8 cellular contexts compared by ENCODE assay signal in the genomic region with DNA sequence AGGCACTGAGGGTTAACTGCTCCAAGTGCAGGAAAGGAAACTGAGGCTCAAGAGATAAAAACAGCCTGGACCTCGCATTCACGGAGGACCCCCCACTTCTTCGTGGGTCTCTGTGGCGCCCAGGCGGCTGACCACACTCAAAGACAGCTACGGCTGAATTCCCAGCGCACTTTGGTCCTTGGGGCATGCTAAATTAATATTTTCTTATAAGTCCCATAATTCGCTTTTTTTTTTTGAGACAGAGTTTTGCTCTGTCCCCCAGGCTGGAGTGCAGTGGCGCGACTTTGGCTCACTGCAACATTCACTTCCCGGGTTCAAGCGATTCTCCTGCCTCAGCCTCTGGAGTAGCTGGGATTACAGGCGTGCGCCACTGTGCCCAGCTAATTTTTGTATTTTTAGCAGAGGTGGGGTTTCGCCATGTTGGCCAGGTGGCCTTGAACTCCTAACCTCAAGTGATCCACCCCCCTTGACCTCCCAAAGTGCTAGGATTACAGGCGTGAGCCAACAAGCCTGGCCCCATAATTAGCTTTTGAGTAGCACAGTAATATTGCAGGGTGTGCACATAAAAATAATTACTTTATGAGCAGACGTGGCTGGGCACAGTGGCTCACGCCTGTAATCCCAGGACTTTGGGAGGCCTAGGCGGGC. TPM values are rescaled to one million over a fixed set of nuclear protein-coding genes. Genes with fewer than 3 reads are reported as not detected.
DNase-seq lines count a peak whose midpoint lies in the region; ATAC-seq and TF ChIP-seq lines count a peak whose summit lies in the region.
"Not testable (repeated sequence)": the region's sequence is repeated elsewhere in the genome, so short reads cannot be mapped to it uniquely, and the experiment has no call there.

No MANE protein-coding gene starts in this region.

- intact Hi-C loops in IMR-90 (cut with micrococcal nuclease): not testable (repeated sequence)

- peak overlapping the region; percentile 86 for H3K9ac ChIP-seq in IMR-90 (ENCODE audit: low read depth, low read length)
- H3K9ac ChIP-seq in subcutaneous abdominal adipose tissue (ENCODE audit: low read length in 5 of 5): peak overlapping the region in 4 of 5 donors; percentile 33 to 62 (median 48)

- TF ChIP-seq RAD21 in IMR-90 (IDR thresholded peaks at IDR 0.05; ENCODE audit: low read length): not testable (repeated sequence)

- peak overlapping the region; percentile 72; the same call in 1 of the 3 replicates for H2BK15ac ChIP-seq in IMR-90 (ENCODE audit: low read depth, low read length)

- H2AFZ ChIP-seq in IMR-90 (replicated peaks; ENCODE audit: low read length, poor library complexity): peak overlapping the region; percentile 99
- not testable (repeated sequence) for H2AFZ ChIP-seq in neuron (ENCODE audit: low read depth, low read length)

- peak overlapping the region; percentile 96 for H3K4me2 ChIP-seq in IMR-90 (ENCODE audit: low read depth, low read length)

- peak overlapping the region; percentile 97 to 100 for H4K8ac ChIP-seq in IMR-90 (ENCODE audit: low read depth in 2 of 2, low read length in 2 of 2)

- peaks cover 27 to 44% of the 10 kb centered on the region in 2 donors for H3K36me3 Mint-ChIP-seq in activated naive CD4-positive, alpha-beta T cell treated with anti-CD3 and anti-CD28 coated beads, Interleukin-2, amount 50 U/mL, for 72 hours
- H3K36me3 Mint-ChIP-seq in immature natural killer cell: peaks cover 4 to 28% (median 4%) of the 10 kb centered on the region in 3 donors

- H2AK5ac ChIP-seq in IMR-90 (ENCODE audit: low read depth, low read length): peak overlapping the region; percentile 95

- peak overlapping the region; percentile 94 for H2BK5ac ChIP-seq in IMR-90 (ENCODE audit: low read depth, low read length, poor library complexity, severe bottlenecking)

- peak overlapping the region; percentile 97 for H2AK9ac ChIP-seq in IMR-90 (replicated peaks; ENCODE audit: low read depth, low read length, poor library complexity)

- DNase-seq in IMR-90; RWPE1 (ENCODE audit: low spot score); activated naive CD4-positive, alpha-beta T cell treated with anti-CD3 and anti-CD28 coated beads, Interleukin-2, amount 50 U/mL, for 72 hours (ENCODE audit: low spot score in 2 of 2); effector memory CD4-positive, alpha-beta T cell; immature natural killer cell: not testable (repeated sequence)

- H3K4me1 Mint-ChIP-seq in immature natural killer cell: peaks cover 48 to 74% of the 10 kb centered on the region in 2 donors

- peak overlapping the region; percentile 97 for H3K4ac ChIP-seq in IMR-90 (ENCODE audit: low read depth, low read length)

- not testable (repeated sequence) for H3K9me1 ChIP-seq in IMR-90 (ENCODE audit: insufficient read depth, low read length)

- H3K27me3 ChIP-seq in IMR-90 (ENCODE audit: control insufficient read depth, insufficient read depth, low read length); effector memory CD4-positive, alpha-beta T cell (replicated peaks; ENCODE audit: control insufficient read depth, insufficient read depth, low read length, poor library complexity, severe bottlenecking); neuron (ENCODE audit: insufficient read depth, low read length): not testable (repeated sequence)
- H3K27me3 ChIP-seq in subcutaneous abdominal adipose tissue (ENCODE audit: control insufficient read depth in 5 of 5, insufficient read depth in 4 of 5, low read length in 5 of 5): peaks cover 1 to 14% (median 5%) of the 10 kb centered on the region in 5 donors

- peak overlapping the region; percentile 92 for H4K91ac ChIP-seq in IMR-90 (ENCODE audit: insufficient read depth, low read depth, low read length)

- peak overlapping the region; percentile 100 for H4K5ac ChIP-seq in IMR-90 (ENCODE audit: low read depth, low read length)

- CTCF ChIA-PET in IMR-90 (lab: Yijun Ruan, JAX): interaction anchor here (0.9 to 1.5 kb wide), 4 partner anchors 10 to 67 kb away, joined by 3 to 7 read pairs (median 6); partner anchors contain the start of genes RAD9A and TMEM134
- CTCF ChIA-PET in RWPE1 (lab: Yijun Ruan, JAX): interaction anchor here (0.6 to 2.0 kb wide), 10 partner anchors 11 to 1155 kb away, joined by 3 to 12 read pairs (median 4); partner anchors contain the start of genes RAD9A and RPS6KB2

- peak overlapping the region; percentile 91 for H2BK120ac ChIP-seq in IMR-90 (ENCODE audit: low read depth, low read length)

- H3K18ac ChIP-seq in IMR-90 (ENCODE audit: low read depth, low read length): peak overlapping the region; percentile 99

- not testable (repeated sequence) for ATAC-seq in IMR-90 (ENCODE audit: low read depth); activated naive CD4-positive, alpha-beta T cell treated with anti-CD3 and anti-CD28 coated beads, Interleukin-2, amount 50 U/mL, for 72 hours

- in situ Hi-C loops in IMR-90 (cut with MboI; ENCODE audit: low sequenced_read_pairs): not testable (repeated sequence)

- H3K27ac Mint-ChIP-seq in activated naive CD4-positive, alpha-beta T cell treated with anti-CD3 and anti-CD28 coated beads, Interleukin-2, amount 50 U/mL, for 72 hours: peak overlapping the region; percentile 63 to 74
- H3K27ac Mint-ChIP-seq in immature natural killer cell: peak overlapping the region; percentile 73 to 97 (median 91)

- dilution Hi-C loops in IMR-90 (cut with HindIII; ENCODE audit: low sequenced_read_pairs, unreplicated experiment): not testable (repeated sequence)

- TF ChIP-seq CTCF in C4-2B (conservative IDR thresholded peaks at IDR 0.05); IMR-90 (conservative IDR thresholded peaks at IDR 0.05; ENCODE audit: low read depth, low read length); RWPE1 (conservative IDR thresholded peaks at IDR 0.05; ENCODE audit: low read depth): not testable (repeated sequence)

- not testable (repeated sequence) for TF ChIP-seq POLR2A in IMR-90 (IDR thresholded peaks at IDR 0.05; ENCODE audit: low read depth, low read length)

- WGBS in IMR-90 (ENCODE audit: extremely low coverage in 2 of 2, insufficient read length in 1 of 2), 2 experiments: 38% methylated on average over 5 of the region's 19 CpGs; no CpG with 5 or more reads in 1 of the 2 experiments

- not testable (repeated sequence) for H3K27me3 Mint-ChIP-seq in immature natural killer cell (ENCODE audit: low read depth in 3 of 3)

- H3K14ac ChIP-seq in IMR-90 (replicated peaks; ENCODE audit: low read depth, low read length): peak overlapping the region; percentile 99

- H2BK20ac ChIP-seq in IMR-90 (ENCODE audit: low read depth, low read length): not testable (repeated sequence)

- peak overlapping the region; percentile 90 for H3K56ac ChIP-seq in IMR-90 (ENCODE audit: extremely low read depth, insufficient read depth, low read length)

- H3K27ac ChIP-seq in C4-2B: peak overlapping the region; percentile 95
- peak overlapping the region; percentile 95 for H3K27ac ChIP-seq in IMR-90 (ENCODE audit: insufficient read depth, low read length)
- H3K27ac ChIP-seq in RWPE1: peak overlapping the region; percentile 94
- H3K27ac ChIP-seq in effector memory CD4-positive, alpha-beta T cell (ENCODE audit: insufficient read depth, low read length, poor library complexity, severe bottlenecking): peak overlapping the region; percentile 75
- H3K27ac ChIP-seq in subcutaneous abdominal adipose tissue (ENCODE audit: low read depth, low read length): peak overlapping the region; percentile 54

- H3K23ac ChIP-seq in IMR-90 (ENCODE audit: low read depth, low read length): peak overlapping the region; percentile 78

- BruUV-seq in IMR-90 (replicated peaks; lab: Mats Ljungman, UMichigan): not testable (repeated sequence)

- POLR2A ChIA-PET in IMR-90 (lab: Charles Lee; ENCODE audit: unreplicated experiment): interaction anchor here (0.6 to 0.9 kb wide), 3 partner anchors 11 to 132 kb away, joined by 3 to 4 read pairs (median 3); no protein-coding TSS in a partner anchor
- POLR2A ChIA-PET in RWPE1 (lab: Yijun Ruan, JAX; ENCODE audit: low non-redundant PET): interaction anchor here (0.6 to 2.4 kb wide), 11 partner anchors 9 to 175 kb away, joined by 3 to 14 read pairs (median 4); partner anchors contain the start of genes RAD9A, RPS6KB2 and TMEM134

- H3K9me3 Mint-ChIP-seq in activated naive CD4-positive, alpha-beta T cell treated with anti-CD3 and anti-CD28 coated beads, Interleukin-2, amount 50 U/mL, for 72 hours; immature natural killer cell: not testable (repeated sequence)

- H3K4me1 ChIP-seq in IMR-90 (ENCODE audit: control insufficient read depth, insufficient read depth, low read length) (peaks cover 13% of the 10 kb centered on the region), neuron (ENCODE audit: insufficient read depth, low read length) (peaks cover 17% of the 10 kb centered on the region), subcutaneous abdominal adipose tissue (ENCODE audit: control insufficient read depth in 5 of 5, insufficient read depth in 5 of 5, low read length in 5 of 5) (peaks cover 8 to 51% (median 44%) of the 10 kb centered on the region in 5 donors)
- H3K4me1 ChIP-seq in effector memory CD4-positive, alpha-beta T cell (ENCODE audit: control insufficient read depth, insufficient read depth, low read length, poor library complexity, severe bottlenecking): peaks cover 80% of the 10 kb centered on the region

- H3K36me3 ChIP-seq in IMR-90 (ENCODE audit: control insufficient read depth, insufficient read depth, low read length) (peaks cover 31% of the 10 kb centered on the region), neuron (ENCODE audit: insufficient read depth, low read length) (peaks cover 26% of the 10 kb centered on the region), subcutaneous abdominal adipose tissue (ENCODE audit: control insufficient read depth in 5 of 5, insufficient read depth in 5 of 5, low read length in 5 of 5) (peaks cover 0 to 24% (median 23%) of the 10 kb centered on the region in 5 donors)
- peaks cover 39% of the 10 kb centered on the region for H3K36me3 ChIP-seq in effector memory CD4-positive, alpha-beta T cell (ENCODE audit: control insufficient read depth, insufficient read depth, low read length)

- H3K4me3 Mint-ChIP-seq in immature natural killer cell: peak overlapping the region; percentile 79 to 99 (median 96)

- H3K4me3 ChIP-seq in IMR-90 (ENCODE audit: insufficient read depth, low read depth, low read length) (peak overlapping the region; percentile 48; the same call in 1 of the 2 replicates), neuron (ENCODE audit: low read length) (peak overlapping the region; percentile 28), subcutaneous abdominal adipose tissue (ENCODE audit: low read depth in 1 of 5, low read length in 5 of 5) (peak overlapping the region; percentile 57 to 74 (median 62))
- H3K4me3 ChIP-seq in effector memory CD4-positive, alpha-beta T cell (ENCODE audit: insufficient read depth, low read depth, low read length, poor library complexity, severe bottlenecking): peak overlapping the region; percentile 54

- H3K79me1 ChIP-seq in IMR-90 (ENCODE audit: low read depth in 1 of 2, low read length in 2 of 2): peaks cover 17 to 35% of the 10 kb centered on the region in 2 experiments; a peak in 3 of 4 replicates

- H3K9me3 ChIP-seq in IMR-90 (ENCODE audit: control insufficient read depth, insufficient read depth, low read length); effector memory CD4-positive, alpha-beta T cell (ENCODE audit: control insufficient read depth, low read length); neuron (ENCODE audit: low read length); subcutaneous abdominal adipose tissue (ENCODE audit: control insufficient read depth in 5 of 5, low read length in 5 of 5): not testable (repeated sequence)

- peaks cover 30% of the 10 kb centered on the region for H4K20me1 ChIP-seq in IMR-90 (ENCODE audit: insufficient read depth, low read length)

RNA-seq across cellular contexts. Expression of gene PPP1CA, which starts 0.7 kb away (rescaled TPM):
- 294 and 313 TPM in 2 replicates for total RNA-seq in IMR-90 (2012; rRNA removed)
- polyA plus RNA-seq in IMR-90 (2012; rRNA removed): 228 and 260 TPM in 2 replicates
- polyA plus RNA-seq in IMR-90 (2012; cell fraction: cytosol; rRNA removed): 268 and 304 TPM in 2 replicates
- polyA plus RNA-seq in IMR-90 (2012; cell fraction: nucleus; rRNA removed; ENCODE audit: low replicate concordance): 122 and 203 TPM in 2 replicates
- 100 to 1,000 TPM; 238 to 253 TPM for total RNA-seq in activated naive CD4-positive, alpha-beta T cell treated with anti-CD3 and anti-CD28 coated beads, Interleukin-2, amount 50 U/mL, for 72 hours
- 1,000 to 10,000 TPM in 1 of 3 donors, 100 to 1,000 TPM in 2; 830 to 1,276 (median 950) TPM for polyA plus RNA-seq in immature natural killer cell

RNA-seq across cellular contexts. Expression of gene TBC1D10C, which starts 1.6 kb away (rescaled TPM):
- under 0.01 and 0.18 TPM in 2 replicates for total RNA-seq in IMR-90 (2012; rRNA removed)
- 0.07 and 0.11 TPM in 2 replicates for polyA plus RNA-seq in IMR-90 (2012; rRNA removed)
- polyA plus RNA-seq in IMR-90 (2012; cell fraction: cytosol; rRNA removed): 0.09 and 0.12 TPM in 2 replicates
- 0.44 and 0.94 TPM in 2 replicates for polyA plus RNA-seq in IMR-90 (2012; cell fraction: nucleus; rRNA removed; ENCODE audit: low replicate concordance)
- total RNA-seq in activated naive CD4-positive, alpha-beta T cell treated with anti-CD3 and anti-CD28 coated beads, Interleukin-2, amount 50 U/mL, for 72 hours: 100 to 1,000 TPM; 135 to 155 TPM
- 100 to 1,000 TPM; 396 to 531 (median 451) TPM for polyA plus RNA-seq in immature natural killer cell

RNA-seq across cellular contexts. Expression of gene RAD9A, which starts 10.5 kb away (rescaled TPM):
- 1.9 and 2.0 TPM in 2 replicates for total RNA-seq in IMR-90 (2012; rRNA removed)
- polyA plus RNA-seq in IMR-90 (2012; rRNA removed): 10.3 and 12.6 TPM in 2 replicates
- polyA plus RNA-seq in IMR-90 (2012; cell fraction: cytosol; rRNA removed): 8.4 and 12.7 TPM in 2 replicates
- polyA plus RNA-seq in IMR-90 (2012; cell fraction: nucleus; rRNA removed; ENCODE audit: low replicate concordance): 53.4 and 98.2 TPM in 2 replicates
- 10 to 100 TPM; 35.6 to 53.7 TPM for total RNA-seq in activated naive CD4-positive, alpha-beta T cell treated with anti-CD3 and anti-CD28 coated beads, Interleukin-2, amount 50 U/mL, for 72 hours
- polyA plus RNA-seq in immature natural killer cell: 10 to 100 TPM; 10.2 to 12.8 (median 11.6) TPM

RNA-seq across cellular contexts. Expression of gene CARNS1, which starts 13.2 kb away (rescaled TPM):
- total RNA-seq in IMR-90 (2012; rRNA removed): under 0.01 TPM in 2 replicates
- polyA plus RNA-seq in IMR-90 (2012; rRNA removed): 0.23 and 0.32 TPM in 2 replicates
- 0.09 and 0.19 TPM in 2 replicates for polyA plus RNA-seq in IMR-90 (2012; cell fraction: cytosol; rRNA removed)
- polyA plus RNA-seq in IMR-90 (2012; cell fraction: nucleus; rRNA removed; ENCODE audit: low replicate concordance): 1.1 and 2.8 TPM in 2 replicates
- 1 to 10 TPM; 1.4 to 4.5 TPM for total RNA-seq in activated naive CD4-positive, alpha-beta T cell treated with anti-CD3 and anti-CD28 coated beads, Interleukin-2, amount 50 U/mL, for 72 hours
- polyA plus RNA-seq in immature natural killer cell: 1 to 10 TPM; 1.9 to 3.4 (median 2.7) TPM

RNA-seq across cellular contexts. Expression of gene RPS6KB2, which starts 26.0 kb away (rescaled TPM):
- 47.8 and 58.4 TPM in 2 replicates for total RNA-seq in IMR-90 (2012; rRNA removed)
- polyA plus RNA-seq in IMR-90 (2012; rRNA removed) (50.7 and 55.3 TPM in 2 replicates), immature natural killer cell (10 to 100 TPM; 71.5 to 96.5 (median 74.9) TPM)
- polyA plus RNA-seq in IMR-90 (2012; cell fraction: cytosol; rRNA removed): 63.7 and 69.8 TPM in 2 replicates
- 106 and 200 TPM in 2 replicates for polyA plus RNA-seq in IMR-90 (2012; cell fraction: nucleus; rRNA removed; ENCODE audit: low replicate concordance)
- 10 to 100 TPM; 64.3 to 68.8 TPM for total RNA-seq in activated naive CD4-positive, alpha-beta T cell treated with anti-CD3 and anti-CD28 coated beads, Interleukin-2, amount 50 U/mL, for 72 hours

Comparison
In these comparisons a context has a peak if more than half of its experiments do, and no peak if none do; other contexts are left out.
1. RNA of gene TBC1D10C, which starts 1.6 kb away (total RNA-seq): 135 to 155 TPM in activated naive CD4-positive, alpha-beta T cell treated with anti-CD3 and anti-CD28 coated beads, Interleukin-2, amount 50 U/mL, for 72 hours; under 0.01 to 0.18 TPM in IMR-90; every median in the first group is over 100 times any median in the second.
2. RNA of gene RAD9A, which starts 10.5 kb away (total RNA-seq): 35.6 to 53.7 TPM in activated naive CD4-positive, alpha-beta T cell treated with anti-CD3 and anti-CD28 coated beads, Interleukin-2, amount 50 U/mL, for 72 hours; 1.9 to 2.0 TPM in IMR-90; every median in the first group is over 10 times any median in the second.
3. Peak in every context shown above with its lines, with median percentiles within 50 percentile points of each other: H3K27ac ChIP-seq and H3K4me3 ChIP-seq.